21 cellular contexts compared by ENCODE assay signal in the genomic region with DNA sequence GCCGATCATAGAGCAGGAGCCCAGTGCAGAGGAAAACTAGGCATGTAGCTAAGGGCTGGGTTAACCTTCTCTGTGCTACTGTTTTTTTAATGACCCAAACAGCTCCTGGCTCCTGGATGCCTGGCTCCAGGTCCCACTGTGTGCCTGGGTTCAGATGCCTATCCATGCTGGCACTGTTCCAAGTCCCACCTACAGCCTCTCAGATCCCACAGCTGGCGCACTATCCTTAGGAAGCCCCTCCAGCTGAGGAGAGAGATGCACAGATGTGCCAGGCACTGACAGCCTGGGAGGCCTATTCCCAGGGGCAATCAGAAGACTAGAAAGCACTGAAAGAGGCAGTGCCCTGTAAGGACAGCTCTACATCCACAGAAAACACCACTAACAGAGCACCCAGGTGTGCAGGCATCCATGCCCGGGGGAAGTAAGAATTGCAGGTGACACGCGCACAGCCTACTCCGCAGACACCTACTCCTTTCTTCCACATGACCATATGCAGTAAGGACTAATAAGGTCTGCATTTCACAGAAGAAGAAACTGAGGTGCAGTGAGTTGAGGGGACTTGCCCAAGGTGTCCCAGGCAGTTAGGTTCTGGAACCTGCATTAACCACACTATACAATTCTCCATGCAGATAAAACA. TPM values are rescaled to one million over a fixed set of nuclear protein-coding genes. Genes with fewer than 3 reads are reported as not detected.
A peak's percentile ranks its signal among the peaks of the same experiment; 100 is the strongest.
DNase-seq lines count a peak whose midpoint lies in the region; ATAC-seq and TF ChIP-seq lines count a peak whose summit lies in the region.
"Had no signal": no experiment of that assay in that cellular context is flagged by ENCODE, and none has a peak within 500 bp of the region (broad histone marks: within the 10 kb centered on the region; RNA-seq: fewer than 3 reads in every experiment).

No MANE protein-coding gene starts in this region.

- peak overlapping the region; percentile 86 for H3K27ac ChIP-seq in cardiac muscle cell
- peak overlapping the region; percentile 20 for H3K27ac ChIP-seq in KOPT-K1 (ENCODE audit: low read depth, low read length, poor library complexity, severe bottlenecking)
- peak overlapping the region; percentile 1 to 20 for H3K27ac ChIP-seq in lung (ENCODE audit: low read depth in 1 of 2, low read length in 1 of 2)
- H3K27ac ChIP-seq: brain microvascular endothelial cell, coronary artery, tibial nerve had no signal

- intact Hi-C loops in left cardiac atrium (cut with DNase I) = loop anchor here in 1 of 2 donors (5.0 kb wide), 2 partner anchors 33 to 48 kb away; no protein-coding TSS in a partner anchor

- DNase-seq in cardiac muscle cell (ENCODE audit: low read depth in 1 of 2, low spot score in 1 of 2) (no peak), left cardiac atrium (no peak), NCI-H524 (lab: John Stamatoyannopoulos, UW) (peak; percentile 77 to 95), lung (ENCODE audit: low spot score) (no peak), NCI-H128 (lab: John Stamatoyannopoulos, UW; ENCODE audit: unreplicated experiment) (no peak), AG20443 (ENCODE audit: low spot score) (no peak)
- DNase-seq: activated CD4-positive, alpha-beta T cell treated with anti-CD3 and anti-CD28 coated beads, Interleukin-2, amount 10 ng/mL, durations not matched to agents 7 days and 5 days; activated naive CD8-positive, alpha-beta T cell treated with anti-CD3 and anti-CD28 coated beads, Interleukin-2, amount 10 ng/mL, durations not matched to agents 7 days and 5 days; brain microvascular endothelial cell; CD4-positive, alpha-beta T cell; Karpas-422; OCI-M1; SHP77 treated with DMSO at 0.1 percent for 48 hours; stimulated activated CD4-positive, alpha-beta T cell treated with anti-CD3 and anti-CD28 coated beads, Interleukin-2, amount 100 ng/mL, for 24 hours; stimulated activated naive CD8-positive, alpha-beta T cell treated with anti-CD3 and anti-CD28 coated beads, Interleukin-15, Interleukin-2, amounts not matched to agents 100 U/mL and 50 U/mL, for 24 hours had no signal

- H3K4me3 ChIP-seq in cardiac muscle cell (no peak overlapping the region), lung (no peak overlapping the region)
- H3K4me3 ChIP-seq: coronary artery, HAP-1, tibial nerve had no signal

- H3K27me3 ChIP-seq in cardiac muscle cell = no peaks in the 10 kb centered on the region
- H3K27me3 ChIP-seq in lung (ENCODE audit: control insufficient read depth, insufficient read depth) = no peaks in the 10 kb centered on the region
- H3K27me3 ChIP-seq: brain microvascular endothelial cell, tibial nerve had no signal

- no peak for ATAC-seq in left cardiac atrium
- ATAC-seq in lung (ENCODE audit: insufficient read depth, low FRiP score) = no peak
- ATAC-seq in GM21717 (IDR thresholded peaks at IDR 0.05; ENCODE audit: unreplicated experiment) = no peak
- ATAC-seq: activated T-helper 17 cell treated with anti-CD3 and anti-CD28 coated beads, Interleukin-2, amount 50 U/mL, for 72 hours; stimulated activated naive CD8-positive, alpha-beta T cell treated with anti-CD3 and anti-CD28 coated beads, Interleukin-15, Interleukin-2, amounts not matched to agents 100 U/mL and 50 U/mL, for 24 hours had no signal

- no peaks in the 10 kb centered on the region for H3K9me3 ChIP-seq in cardiac muscle cell (ENCODE audit: low read depth)
- H3K9me3 ChIP-seq in KOPT-K1 (ENCODE audit: insufficient read depth, low read length, poor library complexity, severe bottlenecking) = no peaks in the 10 kb centered on the region
- no peaks in the 10 kb centered on the region for H3K9me3 ChIP-seq in lung (ENCODE audit: control insufficient read depth in 2 of 2, insufficient read depth in 1 of 2, low read length in 1 of 2)
- H3K9me3 ChIP-seq: HAP-1, tibial nerve had no signal

- H3K36me3 ChIP-seq in cardiac muscle cell (no peaks in the 10 kb centered on the region), KOPT-K1 (ENCODE audit: insufficient read depth, low read length) (peaks cover 59% of the 10 kb centered on the region), lung (ENCODE audit: control insufficient read depth in 2 of 2, insufficient read depth in 2 of 2, low read length in 2 of 2) (no peaks in the 10 kb centered on the region)
- H3K36me3 ChIP-seq: brain microvascular endothelial cell, HAP-1, tibial nerve had no signal

- 93% methylated on average over 6 of the region's 6 CpGs for WGBS in lung, 2 donors

- H3K4me1 ChIP-seq in cardiac muscle cell (ENCODE audit: low read depth) (peaks cover 66% of the 10 kb centered on the region), lung (ENCODE audit: control insufficient read depth in 2 of 2, insufficient read depth in 2 of 2, low read length in 2 of 2) (peaks cover 27 to 50% of the 10 kb centered on the region in 2 donors)
- H3K4me1 ChIP-seq: HAP-1 had no signal

- TF ChIP-seq CTCF in cardiac muscle cell (IDR thresholded peaks at IDR 0.05; ENCODE audit: low read depth, low read length) (no peak), lung (IDR thresholded peaks at IDR 0.05; ENCODE audit: control extremely low read depth, extremely low read depth) (no peak)

RNA-seq across cellular contexts. Expression of gene PITPNM2, which starts 51.2 kb away (rescaled TPM):
- total RNA-seq in cardiac muscle cell = 3.7 and 5.6 TPM in 2 replicates
- polyA plus RNA-seq in cardiac muscle cell = 2.9 and 4.8 TPM in 2 replicates
- total RNA-seq in left cardiac atrium = 10 to 100 TPM; 13.1 to 22.2 TPM
- 10 to 100 TPM; 19.6 to 37.8 TPM for total RNA-seq in lung
- polyA plus RNA-seq in lung = 10 to 100 TPM in 1 of 2 donors, 1 to 10 TPM in 1; 8.9 to 12.9 TPM

Comparison
In these comparisons a context has a peak if more than half of its experiments do, and no peak if none do; other contexts are left out.
1. DNase-seq: peak in NCI-H524 (2 of 2); none in cardiac muscle cell (0 of 2), left cardiac atrium (single experiment), lung (single experiment), NCI-H128 (single experiment) and AG20443 (single experiment).
2. H3K27ac ChIP-seq: peak in every context shown above with its lines; median percentile 86 in cardiac muscle cell; 20 in KOPT-K1; 10 in lung.